In genomic region chr4:10099521-10100325, GRCh38 we compare ENCODE assay signal across 10 cellular contexts. TPM values are rescaled to one million over a fixed set of nuclear protein-coding genes. Genes with fewer than 3 reads are reported as not detected.
A peak's percentile ranks its signal among the peaks of the same experiment; 100 is the strongest.
DNase-seq lines count a peak whose midpoint lies in the region; ATAC-seq and TF ChIP-seq lines count a peak whose summit lies in the region.
"Had no signal": no experiment of that assay in that cellular context is flagged by ENCODE, and none has a peak within 500 bp of the region (broad histone marks: within the 10 kb centered on the region; RNA-seq: fewer than 3 reads in every experiment).

No MANE protein-coding gene starts in this region.

- H3K4me3 ChIP-seq in cardiac muscle cell (no peak overlapping the region), neuronal stem cell (ENCODE audit: low read length in 2 of 2) (no peak overlapping the region), upper lobe of right lung (no peak overlapping the region), thyroid gland (replicated peaks in 1 of 3) (no peak overlapping the region)

- H3K79me1 ChIP-seq in neuronal stem cell (ENCODE audit: low read depth, low read length): peaks cover 20% of the 10 kb centered on the region

- no peak overlapping the region for H2BK120ac ChIP-seq in neuronal stem cell (ENCODE audit: low read depth, low read length)

- H3K36me3 ChIP-seq in cardiac muscle cell: peaks cover 39% of the 10 kb centered on the region
- peaks cover 40 to 88% of the 10 kb centered on the region in 2 donors for H3K36me3 ChIP-seq in neuronal stem cell (replicated peaks in 1 of 2; ENCODE audit: control insufficient read depth in 2 of 2, insufficient read depth in 2 of 2, low read length in 2 of 2)
- H3K36me3 ChIP-seq in upper lobe of right lung: peaks cover 80% of the 10 kb centered on the region
- peaks cover 49% of the 10 kb centered on the region in 2 donors for H3K36me3 ChIP-seq in thyroid gland

- no peak overlapping the region for H3K14ac ChIP-seq in neuronal stem cell (ENCODE audit: low read length)

- H3K27me3 ChIP-seq in cardiac muscle cell (no peaks in the 10 kb centered on the region), neuronal stem cell (ENCODE audit: control insufficient read depth in 3 of 3, insufficient read depth in 3 of 3, low read depth in 1 of 3, low read length in 3 of 3) (no peaks in the 10 kb centered on the region), upper lobe of right lung (no peaks in the 10 kb centered on the region), thyroid gland (no peaks in the 10 kb centered on the region)

- H3K27ac Mint-ChIP-seq in activated naive CD4-positive, alpha-beta T cell treated with anti-CD3 and anti-CD28 coated beads, Interleukin-2, amount 50 U/mL, for 72 hours: peak overlapping the region; percentile 84 to 92

- H3K9me3 Mint-ChIP-seq in activated naive CD4-positive, alpha-beta T cell treated with anti-CD3 and anti-CD28 coated beads, Interleukin-2, amount 50 U/mL, for 72 hours: no peaks in the 10 kb centered on the region

- peak overlapping the region; percentile 76 for H4K91ac ChIP-seq in neuronal stem cell (ENCODE audit: low read depth, low read length, poor library complexity)

- peaks cover 69% of the 10 kb centered on the region for H3K4me1 ChIP-seq in cardiac muscle cell (ENCODE audit: low read depth)
- peaks cover 25 to 40% of the 10 kb centered on the region in 2 donors for H3K4me1 ChIP-seq in neuronal stem cell (ENCODE audit: control insufficient read depth in 2 of 2, insufficient read depth in 1 of 2, low read depth in 1 of 2, low read length in 2 of 2)
- H3K4me1 ChIP-seq in upper lobe of right lung: peaks cover 53% of the 10 kb centered on the region
- H3K4me1 ChIP-seq in thyroid gland: peaks cover 40 to 63% of the 10 kb centered on the region in 2 donors

- H3K18ac ChIP-seq in neuronal stem cell (ENCODE audit: low read length): peak overlapping the region; percentile 89

- H2AK5ac ChIP-seq in neuronal stem cell (ENCODE audit: low read depth, low read length): peak overlapping the region; percentile 57

- no peaks in the 10 kb centered on the region for H3K9me3 ChIP-seq in cardiac muscle cell (ENCODE audit: low read depth)
- H3K9me3 ChIP-seq in neuronal stem cell (replicated peaks in 1 of 2; ENCODE audit: control insufficient read depth in 2 of 2, insufficient read depth in 1 of 2, low read depth in 1 of 2, low read length in 2 of 2): no peaks in the 10 kb centered on the region
- H3K9me3 ChIP-seq in upper lobe of right lung: no peaks in the 10 kb centered on the region
- no peaks in the 10 kb centered on the region for H3K9me3 ChIP-seq in thyroid gland

- no peak overlapping the region for H4K8ac ChIP-seq in neuronal stem cell (ENCODE audit: low read depth, low read length)

- no CpG with 5 or more reads among the region's 25 CpGs for WGBS in neuronal stem cell (ENCODE audit: extremely low coverage in 2 of 2, insufficient read length in 2 of 2, insufficient replicate concordance in 1 of 2), 2 donors
- 86 to 87% methylated on average over 24 to 25 of the region's 25 CpGs for WGBS in thyroid gland, 2 donors

- no peak for ATAC-seq in left cardiac atrium
- ATAC-seq in activated naive CD4-positive, alpha-beta T cell treated with anti-CD3 and anti-CD28 coated beads, Interleukin-2, amount 50 U/mL, for 72 hours: peak in 1 of 2 donors; percentile 19
- ATAC-seq in upper lobe of right lung: no peak
- no peak for ATAC-seq in HG03025 (IDR thresholded peaks at IDR 0.05; ENCODE audit: low FRiP score, unreplicated experiment)
- ATAC-seq in HG03565 (IDR thresholded peaks at IDR 0.05; ENCODE audit: unreplicated experiment): no peak
- ATAC-seq: Panc1 had no signal

- peak overlapping the region; percentile 88 for H3K27ac ChIP-seq in cardiac muscle cell
- H3K27ac ChIP-seq in neuronal stem cell (replicated peaks; ENCODE audit: low read length): peak overlapping the region; percentile 37
- peak overlapping the region; percentile 3 for H3K27ac ChIP-seq in upper lobe of right lung
- no peak overlapping the region for H3K27ac ChIP-seq in thyroid gland

- peak overlapping the region; percentile 67 for H3K23ac ChIP-seq in neuronal stem cell (ENCODE audit: low read depth, low read length, poor library complexity)

- H2BK12ac ChIP-seq in neuronal stem cell (ENCODE audit: low read length): no peak overlapping the region

- DNase-seq in cardiac muscle cell (ENCODE audit: low read depth in 1 of 2, low spot score in 1 of 2) (no peak), left cardiac atrium (no peak), neuronal stem cell (ENCODE audit: low spot score) (no peak), upper lobe of right lung (no peak), thyroid gland (no peak)
- DNase-seq in activated naive CD4-positive, alpha-beta T cell treated with anti-CD3 and anti-CD28 coated beads, Interleukin-2, amount 50 U/mL, for 72 hours (ENCODE audit: low spot score in 2 of 2): no peak
- DNase-seq: NCI-H1048 had no signal

- no peak overlapping the region for H3K4me2 ChIP-seq in neuronal stem cell (ENCODE audit: insufficient read depth, low read length, poor library complexity, severe bottlenecking)

- TF ChIP-seq POLR2A in thyroid gland (IDR thresholded peaks at IDR 0.05): no peak

- H2BK15ac ChIP-seq in neuronal stem cell (ENCODE audit: low read length): no peak overlapping the region

- no peak overlapping the region for H3K4ac ChIP-seq in neuronal stem cell (ENCODE audit: low read length)

- H3K36me3 Mint-ChIP-seq in activated naive CD4-positive, alpha-beta T cell treated with anti-CD3 and anti-CD28 coated beads, Interleukin-2, amount 50 U/mL, for 72 hours: peaks cover 54 to 62% of the 10 kb centered on the region in 2 donors

- no peak overlapping the region for H3K9ac ChIP-seq in neuronal stem cell (ENCODE audit: low read depth, low read length, poor library complexity)

- no peak overlapping the region for H2BK5ac ChIP-seq in neuronal stem cell (ENCODE audit: low read length)

- no peak overlapping the region for H2AFZ ChIP-seq in neuronal stem cell (ENCODE audit: low read length)

- TF ChIP-seq CTCF in cardiac muscle cell (IDR thresholded peaks at IDR 0.05; ENCODE audit: low read depth, low read length) (no peak), upper lobe of right lung (IDR thresholded peaks at IDR 0.05) (no peak), thyroid gland (IDR thresholded peaks at IDR 0.05) (no peak)

- intact Hi-C loops in left cardiac atrium (cut with DNase I) (no loop called here), upper lobe of right lung (cut with DNase I) (no loop called here), thyroid gland (cut with DNase I) (no loop called here)

RNA-seq across cellular contexts. Expression of gene WDR1, which starts 16.9 kb away (rescaled TPM):
- total RNA-seq in cardiac muscle cell (198 and 258 TPM in 2 replicates), left cardiac atrium (100 to 1,000 TPM; 206 to 267 TPM), upper lobe of right lung (234 TPM), thyroid gland (100 to 1,000 TPM; 122 to 238 (median 213) TPM)
- polyA plus RNA-seq in cardiac muscle cell: 276 and 347 TPM in 2 replicates
- total RNA-seq in activated naive CD4-positive, alpha-beta T cell treated with anti-CD3 and anti-CD28 coated beads, Interleukin-2, amount 50 U/mL, for 72 hours: 100 to 1,000 TPM; 382 to 520 TPM
- polyA plus RNA-seq in neuronal stem cell (2013, experiment 1 of 2): 78.8 TPM
- polyA plus RNA-seq in neuronal stem cell (2013, experiment 2 of 2): 78.7 TPM

Comparison
In these comparisons a context has a peak if more than half of its experiments do, and no peak if none do; other contexts are left out.
1. H3K27ac ChIP-seq: peak in cardiac muscle cell (single experiment), neuronal stem cell (single experiment) and upper lobe of right lung (single experiment); none in thyroid gland (0 of 3).